Comparison of ENCODE assay signal across 8 cellular contexts in the genomic region with DNA sequence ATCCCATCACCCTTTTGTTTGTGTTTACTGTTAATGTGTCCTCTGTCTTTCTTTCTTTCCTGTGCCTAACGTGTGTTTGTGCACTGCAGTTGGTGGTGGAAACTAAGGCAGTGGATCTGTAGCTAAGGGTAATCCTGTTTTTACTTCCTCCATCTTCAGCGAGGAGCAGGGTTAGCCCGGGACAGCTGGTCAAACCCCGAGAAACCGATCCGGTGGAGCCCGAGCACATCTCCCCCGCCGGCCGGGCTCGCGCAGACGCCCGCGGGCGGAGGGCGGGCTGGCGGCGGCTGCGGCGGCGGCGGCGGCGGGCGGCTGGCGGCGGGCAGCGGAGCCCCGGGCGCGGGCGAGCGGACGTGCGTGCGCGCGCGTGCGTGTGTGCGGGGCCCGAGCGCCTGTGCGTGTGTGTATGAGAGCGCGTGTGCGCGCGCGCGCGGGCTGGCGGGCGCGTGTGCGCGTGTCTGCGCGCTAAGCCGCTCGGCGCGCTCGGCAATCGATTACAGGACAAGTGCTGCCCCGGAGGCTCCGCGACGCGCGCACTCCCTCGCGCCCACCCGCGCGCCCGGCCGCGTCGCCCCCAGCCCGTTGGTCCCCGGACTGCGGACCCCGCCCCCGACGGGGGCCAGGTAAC. TPM values are rescaled to one million over a fixed set of nuclear protein-coding genes. Genes with fewer than 3 reads are reported as not detected.
DNase-seq lines count a peak whose midpoint lies in the region; ATAC-seq and TF ChIP-seq lines count a peak whose summit lies in the region.

Gene IKZF2, minus strand, starts transcription at position 176 of the 628 bp plus-strand sequence. CDS start 2,983 bp downstream, outside the sequence.

- H3K23ac ChIP-seq in IMR-90 (ENCODE audit: low read depth, low read length) = peak within 1 kb of the TSS; percentile 95

- H3K4me2 ChIP-seq in IMR-90 (ENCODE audit: low read depth, low read length) = peak within 1 kb of the TSS; percentile 99

- peak within 1 kb of the TSS; percentile 70; the same call in 1 of the 2 replicates for H4K5ac ChIP-seq in IMR-90 (ENCODE audit: low read depth, low read length)

- H2BK5ac ChIP-seq in IMR-90 (ENCODE audit: low read depth, low read length, poor library complexity, severe bottlenecking) = peak within 1 kb of the TSS; percentile 98

- H3K36me3 Mint-ChIP-seq in activated T-helper 17 cell treated with anti-CD3 and anti-CD28 coated beads, Interleukin-2, amount 50 U/mL, for 72 hours (ENCODE audit: low read depth) = no peaks in the 10 kb centered on the region
- H3K36me3 Mint-ChIP-seq in nephron (ENCODE audit: low read depth) = no peaks in the 10 kb centered on the region

- intact Hi-C loops in IMR-90 (cut with micrococcal nuclease) (loop anchor here (2.0 to 5.0 kb wide), 6 partner anchors 87 to 309 kb away; no protein-coding TSS in a partner anchor), Panc1 (cut with micrococcal nuclease; ENCODE audit: unreplicated experiment) (loop anchor here (2.0 to 10.0 kb wide), 3 partner anchors 289 to 557 kb away; no protein-coding TSS in a partner anchor)

- H3K36me3 ChIP-seq in IMR-90 (ENCODE audit: control insufficient read depth, insufficient read depth, low read length) (no peaks in the 10 kb centered on the region), Panc1 (ENCODE audit: control insufficient read depth, insufficient read depth, low read length) (no peaks in the 10 kb centered on the region)

- peak within 1 kb of the TSS; percentile 95; the same call in 1 of the 2 replicates for H3K18ac ChIP-seq in IMR-90 (ENCODE audit: low read depth, low read length)

- H3K4ac ChIP-seq in IMR-90 (ENCODE audit: low read depth, low read length) = peak within 1 kb of the TSS; percentile 66

- H4K20me1 ChIP-seq in IMR-90 (ENCODE audit: insufficient read depth, low read length) = no peaks in the 10 kb centered on the region

- peaks cover 45% of the 10 kb centered on the region for H3K27me3 Mint-ChIP-seq in activated T-helper 17 cell treated with anti-CD3 and anti-CD28 coated beads, Interleukin-2, amount 50 U/mL, for 72 hours
- H3K27me3 Mint-ChIP-seq in nephron (ENCODE audit: low read depth) = peaks cover 8% of the 10 kb centered on the region

- no peaks in the 10 kb centered on the region for H3K4me1 ChIP-seq in IMR-90 (ENCODE audit: control insufficient read depth, insufficient read depth, low read length)
- peaks cover 9% of the 10 kb centered on the region for H3K4me1 ChIP-seq in Panc1 (ENCODE audit: control insufficient read depth, insufficient read depth, low read length)

- ATAC-seq in GM21529 (IDR thresholded peaks at IDR 0.05; ENCODE audit: unreplicated experiment) (peak; percentile 63), IMR-90 (ENCODE audit: low read depth) (peak; percentile 86), Panc1 (peak; percentile 95)
- peak; percentile 82 for ATAC-seq in activated T-helper 17 cell treated with anti-CD3 and anti-CD28 coated beads, Interleukin-2, amount 50 U/mL, for 72 hours (replicated peaks)
- ATAC-seq in stimulated activated naive CD8-positive, alpha-beta T cell treated with anti-CD3 and anti-CD28 coated beads, Interleukin-15, Interleukin-2, amounts not matched to agents 100 U/mL and 50 U/mL, for 24 hours = peak; percentile 86

- H3K27me3 ChIP-seq in IMR-90 (ENCODE audit: control insufficient read depth, insufficient read depth, low read length) (no peaks in the 10 kb centered on the region), Panc1 (ENCODE audit: control insufficient read depth, insufficient read depth, low read length) (peaks cover 27% of the 10 kb centered on the region)

- H3K9me3 Mint-ChIP-seq in activated T-helper 17 cell treated with anti-CD3 and anti-CD28 coated beads, Interleukin-2, amount 50 U/mL, for 72 hours = no peaks in the 10 kb centered on the region
- H3K9me3 Mint-ChIP-seq in nephron = no peaks in the 10 kb centered on the region

- no peak within 1 kb of the TSS for H2AK5ac ChIP-seq in IMR-90 (ENCODE audit: low read depth, low read length)

- peak within 1 kb of the TSS; percentile 54; the same call in 2 of the 3 replicates for H2BK15ac ChIP-seq in IMR-90 (ENCODE audit: low read depth, low read length)

- TF ChIP-seq CTCF in IMR-90 (conservative IDR thresholded peaks at IDR 0.05; ENCODE audit: low read depth, low read length) (no peak), Panc1 (IDR thresholded peaks at IDR 0.05) (no peak), fibroblast of pulmonary artery (IDR thresholded peaks at IDR 0.05; ENCODE audit: low read length, missing control alignments) (no peak), nephron (IDR thresholded peaks at IDR 0.05; ENCODE audit: unreplicated experiment in 3 of 3) (no peak)

- WGBS in IMR-90 (ENCODE audit: extremely low coverage in 2 of 2, insufficient read length in 1 of 2), 2 experiments = 2% methylated on average over 41 of the region's 87 CpGs; no CpG with 5 or more reads in 1 of the 2 experiments

- H3K4me3 Mint-ChIP-seq in activated T-helper 17 cell treated with anti-CD3 and anti-CD28 coated beads, Interleukin-2, amount 50 U/mL, for 72 hours = peak within 1 kb of the TSS; percentile 86
- peak within 1 kb of the TSS; percentile 88 to 97 (median 94) for H3K4me3 Mint-ChIP-seq in nephron

- H2BK120ac ChIP-seq in IMR-90 (ENCODE audit: low read depth, low read length) = peak within 1 kb of the TSS; percentile 75

- peak within 1 kb of the TSS; percentile 97 for H2AFZ ChIP-seq in IMR-90 (replicated peaks; ENCODE audit: low read length, poor library complexity)

- peak within 1 kb of the TSS; percentile 78 to 95 for H4K8ac ChIP-seq in IMR-90 (ENCODE audit: low read depth in 2 of 2, low read length in 2 of 2)

- peak within 1 kb of the TSS; percentile 56 for H2BK20ac ChIP-seq in IMR-90 (ENCODE audit: low read depth, low read length)

- peak within 1 kb of the TSS; percentile 95 for H3K27ac ChIP-seq in IMR-90 (ENCODE audit: insufficient read depth, low read length)
- peak within 1 kb of the TSS; percentile 61; the same call in 1 of the 2 replicates for H3K27ac ChIP-seq in Panc1 (ENCODE audit: low read length)

- CTCF ChIA-PET in IMR-90 (lab: Yijun Ruan, JAX) = interaction anchor here (0.6 to 1.1 kb wide), 2 partner anchors 36 to 464 kb away, joined by 3 read pairs; no protein-coding TSS in a partner anchor
- CTCF ChIA-PET in Panc1 (lab: Charles Lee) = interaction anchor here (0.5 kb wide), 1 partner anchor 113 kb away, joined by 3 read pairs; no protein-coding TSS in a partner anchor

- dilution Hi-C loops in IMR-90 (cut with HindIII; ENCODE audit: low sequenced_read_pairs, unreplicated experiment) = no loop called here

- no peaks in the 10 kb centered on the region for H3K9me1 ChIP-seq in IMR-90 (ENCODE audit: insufficient read depth, low read length)

- TF ChIP-seq POLR2A in IMR-90 (IDR thresholded peaks at IDR 0.05; ENCODE audit: low read depth, low read length) = 0 out of 2 replicates have a peak, but pooled peaks have one; percentile 31

- peak within 1 kb of the TSS; percentile 84 for H3K27ac Mint-ChIP-seq in activated T-helper 17 cell treated with anti-CD3 and anti-CD28 coated beads, Interleukin-2, amount 50 U/mL, for 72 hours
- H3K27ac Mint-ChIP-seq in nephron = peak within 1 kb of the TSS; percentile 80 to 97 (median 94)

- peak within 1 kb of the TSS; percentile 87 for H3K56ac ChIP-seq in IMR-90 (ENCODE audit: extremely low read depth, insufficient read depth, low read length)

- H3K9ac ChIP-seq in IMR-90 (ENCODE audit: low read depth, low read length) = peak within 1 kb of the TSS; percentile 99

- H3K9me3 ChIP-seq in IMR-90 (ENCODE audit: control insufficient read depth, insufficient read depth, low read length) = no peaks in the 10 kb centered on the region
- H3K9me3 ChIP-seq in Panc1 (ENCODE audit: control insufficient read depth, insufficient read depth, low read depth, low read length) = no peaks in the 10 kb centered on the region

- H3K14ac ChIP-seq in IMR-90 (replicated peaks; ENCODE audit: low read depth, low read length) = peak within 1 kb of the TSS; percentile 82

- in situ Hi-C loops in IMR-90 (cut with MboI; ENCODE audit: low sequenced_read_pairs) = loop anchor here (10.0 kb wide), 2 partner anchors 377 to 467 kb away; no protein-coding TSS in a partner anchor
- in situ Hi-C loops in Panc1 (cut with HindIII; ENCODE audit: low pct_unique_long_range_greater_than_20kb, low sequenced_read_pairs) = no loop called here

- H3K4me3 ChIP-seq in IMR-90 (ENCODE audit: insufficient read depth, low read depth, low read length) (peak within 1 kb of the TSS; percentile 73), Panc1 (ENCODE audit: low read depth in 2 of 2, low read length in 2 of 2) (peak within 1 kb of the TSS; percentile 66 to 69), fibroblast of pulmonary artery (replicated peaks; ENCODE audit: low read depth, low read length) (peak within 1 kb of the TSS; percentile 63)

- POLR2A ChIA-PET in IMR-90 (lab: Charles Lee; ENCODE audit: unreplicated experiment) (no interaction called here), Panc1 (lab: Charles Lee) (no interaction called here)

- 0 out of 2 replicates have a peak, but pooled peaks have one; percentile 3 for TF ChIP-seq RAD21 in IMR-90 (IDR thresholded peaks at IDR 0.05; ENCODE audit: low read length)

- DNase-seq in DMS153 (lab: John Stamatoyannopoulos, UW) = peak; percentile 81
- DNase-seq in IMR-90 = peak; percentile 94
- DNase-seq in Panc1 (ENCODE audit: low read depth, low spot score) = no peak
- peak; percentile 93 for DNase-seq in fibroblast of pulmonary artery (ENCODE audit: low read depth)
- DNase-seq in stimulated activated naive CD8-positive, alpha-beta T cell treated with anti-CD3 and anti-CD28 coated beads, Interleukin-15, Interleukin-2, amounts not matched to agents 100 U/mL and 50 U/mL, for 24 hours = peak; percentile 71

- H4K91ac ChIP-seq in IMR-90 (ENCODE audit: insufficient read depth, low read depth, low read length) = peak within 1 kb of the TSS; percentile 86

- BruUV-seq in IMR-90 (replicated peaks; lab: Mats Ljungman, UMichigan) (no TSS peak), Panc1 (replicated peaks; lab: Mats Ljungman, UMichigan) (no TSS peak)

- peak within 1 kb of the TSS; percentile 90 for H2AK9ac ChIP-seq in IMR-90 (replicated peaks; ENCODE audit: low read depth, low read length, poor library complexity)

- H3K4me1 Mint-ChIP-seq in activated T-helper 17 cell treated with anti-CD3 and anti-CD28 coated beads, Interleukin-2, amount 50 U/mL, for 72 hours = peaks cover 17% of the 10 kb centered on the region
- H3K4me1 Mint-ChIP-seq in nephron = peaks cover 41% of the 10 kb centered on the region

- H3K79me1 ChIP-seq in IMR-90 (ENCODE audit: low read depth in 1 of 2, low read length in 2 of 2) = peaks cover 8 to 9% of the 10 kb centered on the region in 2 experiments

TF ChIP-seq in IMR-90, 13 proteins besides CTCF, POLR2A, EP300 and RAD21 (continues in another document):
- TF ChIP-seq BHLHE40 (IDR thresholded peaks at IDR 0.05; ENCODE audit: low read depth, low read length) (peak; percentile 6; the same call in 1 of the 2 replicates), RCOR1 (IDR thresholded peaks at IDR 0.05; ENCODE audit: insufficient replicate concordance, low read length) (peak; percentile 65)

RNA-seq across cellular contexts. Expression of gene IKZF2, which starts in this region (rescaled TPM):
- total RNA-seq in IMR-90 (2012; rRNA removed) (19.4 and 25.5 TPM in 2 replicates), Panc1 (2021; ENCODE audit: unreplicated experiment) (0.44 TPM)
- polyA plus RNA-seq in IMR-90 (2012; rRNA removed) = 2.1 TPM in 2 replicates
- polyA plus RNA-seq in IMR-90 (2012; cell fraction: cytosol; rRNA removed) = 0.44 and 0.75 TPM in 2 replicates
- polyA plus RNA-seq in IMR-90 (2012; cell fraction: nucleus; rRNA removed; ENCODE audit: low replicate concordance) = 1.5 and 7.5 TPM in 2 replicates
- not detected for polyA plus RNA-seq in Panc1 (2012; ENCODE audit: insufficient read length)
- 10 to 100 TPM in 1 of 2 donors, 1 to 10 TPM in 1; 8.7 to 12.4 TPM for total RNA-seq in activated T-helper 17 cell treated with anti-CD3 and anti-CD28 coated beads, Interleukin-2, amount 50 U/mL, for 72 hours

Comparison
In these comparisons a context has a peak if more than half of its experiments do, and no peak if none do; other contexts are left out.
1. Peak in ATAC-seq, H3K4me3 ChIP-seq and H3K27ac ChIP-seq in Panc1; RNA of the gene not detected or under 1 TPM.